In genomic region chr12:53998900-53999236, GRCh38 we compare ENCODE assay signal across 19 cellular contexts. TPM values are rescaled to one million over a fixed set of nuclear protein-coding genes. Genes with fewer than 3 reads are reported as not detected.
DNase-seq lines count a peak whose midpoint lies in the region; ATAC-seq, FAIRE-seq and TF ChIP-seq lines count a peak whose summit lies in the region.
"Had no signal": no experiment of that assay in that cellular context is flagged by ENCODE, and none has a peak within 500 bp of the region (broad histone marks: within the 10 kb centered on the region; RNA-seq: fewer than 3 reads in every experiment).

No MANE protein-coding gene starts in this region.

- peak overlapping the region; percentile 95 for H3K4me3 ChIP-seq in BE2C (ENCODE audit: low read depth, low read length)
- peak overlapping the region; percentile 66 to 67 for H3K4me3 ChIP-seq in Panc1 (ENCODE audit: low read depth in 2 of 2, low read length in 2 of 2)
- H3K4me3 ChIP-seq in fibroblast of mammary gland (ENCODE audit: control insufficient read depth, low read depth, low read length) = peak overlapping the region; percentile 84
- peak overlapping the region; percentile 85 for H3K4me3 ChIP-seq in skeletal muscle satellite cell (ENCODE audit: low read length)
- no peak overlapping the region for H3K4me3 ChIP-seq in ascending aorta
- H3K4me3 ChIP-seq: HAP-1 had no signal

- ATAC-seq in Panc1 = no peak
- ATAC-seq: stimulated activated naive B cell treated with anti-CD40 and anti-IgM and Interleukin-4, amounts not matched to agents 10 μg/mL and 1 μg/mL and 100 μg/mL, for 72 hours had no signal

- H3K4me1 ChIP-seq in BE2C (peaks cover 9% of the 10 kb centered on the region), Panc1 (ENCODE audit: control insufficient read depth, insufficient read depth, low read length) (peaks cover 14% of the 10 kb centered on the region), skeletal muscle satellite cell (ENCODE audit: control insufficient read depth, insufficient read depth, low read length) (peaks cover 54% of the 10 kb centered on the region), ascending aorta (peaks cover 11 to 25% of the 10 kb centered on the region in 2 donors)

- no peak for DNase-seq in BE2C
- DNase-seq in Panc1 (ENCODE audit: low read depth, low spot score) = no peak
- no peak for DNase-seq in fibroblast of mammary gland (ENCODE audit: low read depth)
- no peak for DNase-seq in iPS-NIHi7 (ENCODE audit: extremely low spot score)
- DNase-seq in GM19239 (ENCODE audit: insufficient read length, low spot score) = no peak
- DNase-seq in ascending aorta (ENCODE audit: low spot score in 2 of 2) = no peak
- DNase-seq in NCI-H748 (lab: John Stamatoyannopoulos, UW; ENCODE audit: unreplicated experiment) = no peak
- DNase-seq: activated CD4-positive, alpha-beta T cell treated with anti-CD3 and anti-CD28 coated beads, Interleukin-2, amount 10 ng/mL, durations not matched to agents 7 days and 5 days; activated naive CD4-positive, alpha-beta T cell treated with anti-CD3 and anti-CD28 coated beads for 36 hours; AML-193; Calu3; hippocampal formation; stimulated activated naive B cell treated with anti-CD40 and anti-IgM and Interleukin-4, amounts not matched to agents 10 μg/mL and 1 μg/mL and 100 μg/mL, for 72 hours had no signal

- in situ Hi-C loops in Panc1 (cut with HindIII; ENCODE audit: low pct_unique_long_range_greater_than_20kb, low sequenced_read_pairs) = no loop called here

- POLR2A ChIA-PET in Panc1 (lab: Charles Lee) = interaction anchor here (0.7 to 1.2 kb wide), 2 partner anchors 11 to 13 kb away, joined by 3 to 9 read pairs; no protein-coding TSS in a partner anchor

- H3K9me3 ChIP-seq in BE2C (no peaks in the 10 kb centered on the region), Panc1 (ENCODE audit: control insufficient read depth, insufficient read depth, low read depth, low read length) (no peaks in the 10 kb centered on the region), skeletal muscle satellite cell (replicated peaks; ENCODE audit: low read length) (no peaks in the 10 kb centered on the region), ascending aorta (no peaks in the 10 kb centered on the region)
- H3K9me3 ChIP-seq: HAP-1, upper lobe of left lung had no signal

- CTCF ChIA-PET in Panc1 (lab: Charles Lee) = interaction anchor here (0.6 to 1.7 kb wide), 2 partner anchors 11 to 14 kb away, joined by 6 to 9 read pairs; partner anchors contain the start of gene HOXC10

- no TSS peak for BruUV-seq in Panc1 (replicated peaks; lab: Mats Ljungman, UMichigan)

- FAIRE-seq in GM19239 (lab: Jason Lieb, UNC) = no peak

- peak overlapping the region; percentile 99 for H3K27ac ChIP-seq in Panc1 (ENCODE audit: low read length)
- no peak overlapping the region for H3K27ac ChIP-seq in ascending aorta
- H3K27ac ChIP-seq: KMS-11, upper lobe of left lung had no signal

- intact Hi-C loops in Panc1 (cut with micrococcal nuclease; ENCODE audit: unreplicated experiment) (loop anchor here (10.0 kb wide), 1 partner anchor 614 kb away; the partner anchor contains the start of gene SP1), ascending aorta (cut with DNase I) (no loop called here)

- H3K36me3 ChIP-seq in BE2C (no peaks in the 10 kb centered on the region), Panc1 (ENCODE audit: control insufficient read depth, insufficient read depth, low read length) (peaks cover 3% of the 10 kb centered on the region), skeletal muscle satellite cell (ENCODE audit: insufficient read depth, low read length) (peaks cover 8% of the 10 kb centered on the region), ascending aorta (no peaks in the 10 kb centered on the region)
- H3K36me3 ChIP-seq: HAP-1, upper lobe of left lung had no signal

- H3K27me3 ChIP-seq in BE2C (no peaks in the 10 kb centered on the region), Panc1 (ENCODE audit: control insufficient read depth, insufficient read depth, low read length) (no peaks in the 10 kb centered on the region), skeletal muscle satellite cell (ENCODE audit: control insufficient read depth, insufficient read depth, low read length) (no peaks in the 10 kb centered on the region), ascending aorta (peaks cover 45% of the 10 kb centered on the region)

- TF ChIP-seq CTCF in BE2C (IDR thresholded peaks at IDR 0.05; ENCODE audit: low read depth, low read length) (peak; percentile 12; the same call in 1 of the 2 replicates), Panc1 (IDR thresholded peaks at IDR 0.05) (no peak), fibroblast of mammary gland (conservative IDR thresholded peaks at IDR 0.05; ENCODE audit: control insufficient read depth, insufficient read depth, low read depth, low read length) (no peak), ascending aorta (IDR thresholded peaks at IDR 0.05) (no peak)

- H3K9ac ChIP-seq in skeletal muscle satellite cell (ENCODE audit: low read depth, low read length) = peak overlapping the region; percentile 99

- peak overlapping the region; percentile 100 for H3K4me2 ChIP-seq in skeletal muscle satellite cell (ENCODE audit: low read length)

RNA-seq across cellular contexts. Expression of gene HOXC9, which starts 1.1 kb away (rescaled TPM):
- 33.9 TPM for polyA plus RNA-seq in BE2C (2012; ENCODE audit: insufficient read depth, insufficient read length, low read depth)
- total RNA-seq in Panc1 (2021; ENCODE audit: unreplicated experiment) (37.2 TPM), ascending aorta (1.2 TPM)
- polyA plus RNA-seq in Panc1 (2012; ENCODE audit: insufficient read length) = 41.2 TPM
- total RNA-seq in skeletal muscle satellite cell (2012; rRNA removed) = 4.1 and 7.6 TPM in 2 replicates
- total RNA-seq: activated CD4-positive, alpha-beta T cell treated with anti-CD3 and anti-CD28 coated beads, Interleukin-2, amount 10 ng/mL, durations not matched to agents 7 days and 5 days; activated naive CD4-positive, alpha-beta T cell treated with anti-CD3 and anti-CD28 coated beads for 36 hours had no signal

RNA-seq across cellular contexts. Expression of gene HOXC8, which starts 9.9 kb away (rescaled TPM):
- polyA plus RNA-seq in BE2C (2012; ENCODE audit: insufficient read depth, insufficient read length, low read depth) = 24.8 TPM
- total RNA-seq in Panc1 (2021; ENCODE audit: unreplicated experiment) (15.3 TPM), ascending aorta (8.9 TPM)
- polyA plus RNA-seq in Panc1 (2012; ENCODE audit: insufficient read length) = 9.5 TPM
- total RNA-seq in skeletal muscle satellite cell (2012; rRNA removed) = 3.1 and 4.8 TPM in 2 replicates
- total RNA-seq: activated CD4-positive, alpha-beta T cell treated with anti-CD3 and anti-CD28 coated beads, Interleukin-2, amount 10 ng/mL, durations not matched to agents 7 days and 5 days; activated naive CD4-positive, alpha-beta T cell treated with anti-CD3 and anti-CD28 coated beads for 36 hours; OCI-LY7; upper lobe of left lung had no signal

RNA-seq across cellular contexts. Expression of gene HOXC10, which starts 13.9 kb away (rescaled TPM):
- 49.3 TPM for polyA plus RNA-seq in BE2C (2012; ENCODE audit: insufficient read depth, insufficient read length, low read depth)
- 154 TPM for total RNA-seq in Panc1 (2021; ENCODE audit: unreplicated experiment)
- polyA plus RNA-seq in Panc1 (2012; ENCODE audit: insufficient read length) = 178 TPM
- total RNA-seq in skeletal muscle satellite cell (2012; rRNA removed) = 1.8 and 3.7 TPM in 2 replicates
- total RNA-seq in ascending aorta = not detected
- total RNA-seq: activated CD4-positive, alpha-beta T cell treated with anti-CD3 and anti-CD28 coated beads, Interleukin-2, amount 10 ng/mL, durations not matched to agents 7 days and 5 days; activated naive CD4-positive, alpha-beta T cell treated with anti-CD3 and anti-CD28 coated beads for 36 hours; upper lobe of left lung had no signal

RNA-seq across cellular contexts. Expression of gene HOTAIR, which starts 24.1 kb away (rescaled TPM):
- 2.2 TPM for polyA plus RNA-seq in BE2C (2012; ENCODE audit: insufficient read depth, insufficient read length, low read depth)
- 31.7 TPM for total RNA-seq in Panc1 (2021; ENCODE audit: unreplicated experiment)
- 25.6 TPM for polyA plus RNA-seq in Panc1 (2012; ENCODE audit: insufficient read length)
- total RNA-seq in skeletal muscle satellite cell (2012; rRNA removed) = 0.22 and 0.25 TPM in 2 replicates
- not detected for total RNA-seq in ascending aorta
- total RNA-seq: activated CD4-positive, alpha-beta T cell treated with anti-CD3 and anti-CD28 coated beads, Interleukin-2, amount 10 ng/mL, durations not matched to agents 7 days and 5 days; activated naive CD4-positive, alpha-beta T cell treated with anti-CD3 and anti-CD28 coated beads for 36 hours; Calu3; mesenteric fat pad; upper lobe of left lung had no signal

RNA-seq across cellular contexts. Expression of gene HOXC11, which starts 25.9 kb away (rescaled TPM):
- polyA plus RNA-seq in BE2C (2012; ENCODE audit: insufficient read depth, insufficient read length, low read depth) = 0.85 TPM
- 17.0 TPM for total RNA-seq in Panc1 (2021; ENCODE audit: unreplicated experiment)
- polyA plus RNA-seq in Panc1 (2012; ENCODE audit: insufficient read length) = 19.6 TPM
- total RNA-seq in skeletal muscle satellite cell (2012; rRNA removed) = under 0.01 and 0.22 TPM in 2 replicates
- total RNA-seq in ascending aorta = 0.32 TPM
- total RNA-seq: activated CD4-positive, alpha-beta T cell treated with anti-CD3 and anti-CD28 coated beads, Interleukin-2, amount 10 ng/mL, durations not matched to agents 7 days and 5 days; activated naive CD4-positive, alpha-beta T cell treated with anti-CD3 and anti-CD28 coated beads for 36 hours; Calu3; mesenteric fat pad; upper lobe of left lung had no signal

Comparison
In these comparisons a context has a peak if more than half of its experiments do, and no peak if none do; other contexts are left out.
1. H3K4me3 ChIP-seq: peak in BE2C (single experiment), Panc1 (2 of 2), fibroblast of mammary gland (single experiment) and skeletal muscle satellite cell (single experiment); none in ascending aorta (0 of 2).
2. RNA of gene HOXC9, which starts 1.1 kb away (total RNA-seq): 37.2 TPM in Panc1 (single experiment); 1.2 TPM in ascending aorta (single experiment); every median in the first group is over 10 times any median in the second.
3. RNA of gene HOXC10, which starts 13.9 kb away (total RNA-seq): 154 TPM in Panc1 (single experiment); not detected in ascending aorta (single experiment); every median in the first group is over 100 times any median in the second.